1 cellular context compared by ENCODE assay signal in the genomic region with DNA sequence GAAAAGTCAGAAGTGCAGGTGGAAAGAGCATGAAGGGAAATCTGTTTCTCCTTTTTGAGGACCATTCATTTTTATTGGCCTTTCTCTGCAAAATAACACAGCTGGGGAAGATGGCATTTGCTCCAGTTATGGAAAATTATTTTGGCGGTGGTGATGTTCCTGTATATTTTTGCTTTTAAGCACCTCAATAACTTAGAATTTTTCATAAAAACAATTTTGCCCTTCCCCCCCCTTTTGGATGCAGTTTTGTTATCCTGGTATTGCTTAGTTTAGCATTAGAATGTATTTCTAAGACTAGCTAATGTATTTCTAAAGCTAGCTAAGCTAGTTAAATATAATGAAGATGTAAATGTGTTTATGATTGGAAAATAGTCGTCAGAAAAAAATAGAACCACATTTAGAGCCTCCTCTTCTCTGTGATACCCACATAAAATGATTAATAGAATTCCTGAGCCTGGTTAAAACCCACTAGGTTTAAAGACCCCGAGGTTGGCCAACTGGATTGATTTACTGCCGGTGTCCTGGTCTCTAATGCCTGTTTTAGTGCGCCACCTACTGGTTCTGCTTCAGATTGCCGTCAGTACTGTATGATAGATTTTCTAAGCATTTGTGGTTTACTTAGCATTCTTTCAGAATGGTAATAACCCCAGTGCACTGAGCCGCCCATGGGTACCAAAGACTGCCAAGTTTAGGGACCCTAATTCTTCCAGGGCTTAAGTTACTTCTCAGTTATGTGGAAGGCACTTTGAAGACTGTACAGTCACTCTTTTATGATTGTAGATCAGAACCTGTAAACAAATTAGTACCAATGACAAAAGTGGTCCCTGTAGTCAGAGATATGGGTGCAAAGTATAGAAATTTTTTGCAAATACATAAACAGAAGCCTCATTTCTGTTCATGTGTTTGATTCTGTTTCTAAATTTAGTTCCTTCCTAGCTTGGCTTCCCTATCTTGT.
TF ChIP-seq lines count a peak whose summit lies in the region.

No MANE protein-coding gene starts in this region.

TF ChIP-seq in GM12878, 131 proteins besides CTCF, POLR2A, EP300 and RAD21 (continued from another document):
- TF ChIP-seq, protein P1, sequence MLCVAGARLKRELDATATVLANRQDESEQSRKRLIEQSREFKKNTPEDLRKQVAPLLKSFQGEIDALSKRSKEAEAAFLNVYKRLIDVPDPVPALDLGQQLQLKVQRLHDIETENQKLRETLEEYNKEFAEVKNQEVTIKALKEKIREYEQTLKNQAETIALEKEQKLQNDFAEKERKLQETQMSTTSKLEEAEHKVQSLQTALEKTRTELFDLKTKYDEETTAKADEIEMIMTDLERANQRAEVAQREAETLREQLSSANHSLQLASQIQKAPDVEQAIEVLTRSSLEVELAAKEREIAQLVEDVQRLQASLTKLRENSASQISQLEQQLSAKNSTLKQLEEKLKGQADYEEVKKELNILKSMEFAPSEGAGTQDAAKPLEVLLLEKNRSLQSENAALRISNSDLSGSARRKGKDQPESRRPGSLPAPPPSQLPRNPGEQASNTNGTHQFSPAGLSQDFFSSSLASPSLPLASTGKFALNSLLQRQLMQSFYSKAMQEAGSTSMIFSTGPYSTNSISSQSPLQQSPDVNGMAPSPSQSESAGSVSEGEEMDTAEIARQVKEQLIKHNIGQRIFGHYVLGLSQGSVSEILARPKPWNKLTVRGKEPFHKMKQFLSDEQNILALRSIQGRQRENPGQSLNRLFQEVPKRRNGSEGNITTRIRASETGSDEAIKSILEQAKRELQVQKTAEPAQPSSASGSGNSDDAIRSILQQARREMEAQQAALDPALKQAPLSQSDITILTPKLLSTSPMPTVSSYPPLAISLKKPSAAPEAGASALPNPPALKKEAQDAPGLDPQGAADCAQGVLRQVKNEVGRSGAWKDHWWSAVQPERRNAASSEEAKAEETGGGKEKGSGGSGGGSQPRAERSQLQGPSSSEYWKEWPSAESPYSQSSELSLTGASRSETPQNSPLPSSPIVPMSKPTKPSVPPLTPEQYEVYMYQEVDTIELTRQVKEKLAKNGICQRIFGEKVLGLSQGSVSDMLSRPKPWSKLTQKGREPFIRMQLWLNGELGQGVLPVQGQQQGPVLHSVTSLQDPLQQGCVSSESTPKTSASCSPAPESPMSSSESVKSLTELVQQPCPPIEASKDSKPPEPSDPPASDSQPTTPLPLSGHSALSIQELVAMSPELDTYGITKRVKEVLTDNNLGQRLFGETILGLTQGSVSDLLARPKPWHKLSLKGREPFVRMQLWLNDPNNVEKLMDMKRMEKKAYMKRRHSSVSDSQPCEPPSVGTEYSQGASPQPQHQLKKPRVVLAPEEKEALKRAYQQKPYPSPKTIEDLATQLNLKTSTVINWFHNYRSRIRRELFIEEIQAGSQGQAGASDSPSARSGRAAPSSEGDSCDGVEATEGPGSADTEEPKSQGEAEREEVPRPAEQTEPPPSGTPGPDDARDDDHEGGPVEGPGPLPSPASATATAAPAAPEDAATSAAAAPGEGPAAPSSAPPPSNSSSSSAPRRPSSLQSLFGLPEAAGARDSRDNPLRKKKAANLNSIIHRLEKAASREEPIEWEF (IDR thresholded peaks at IDR 0.05; ENCODE audit: insufficient replicate concordance, low read depth, low read length) = peak; percentile 34
- TF ChIP-seq CREB1 (IDR thresholded peaks at IDR 0.05; ENCODE audit: low read depth) = 0 out of 2 replicates have a peak, but pooled peaks have one; percentile 26
- TF ChIP-seq RELA (IDR thresholded peaks at IDR 0.05; ENCODE audit: borderline replicate concordance, partially characterized antibody) = peak; percentile 12
- TF ChIP-seq YY1 (IDR thresholded peaks at IDR 0.05; ENCODE audit: low read depth, low read length) = 0 out of 2 replicates have a peak, but pooled peaks have one; percentile 50
- TF ChIP-seq KAT2A (conservative IDR thresholded peaks at IDR 0.05; ENCODE audit: control insufficient read depth, low read depth, low read length) = no peak
- TF ChIP-seq, protein P2, sequence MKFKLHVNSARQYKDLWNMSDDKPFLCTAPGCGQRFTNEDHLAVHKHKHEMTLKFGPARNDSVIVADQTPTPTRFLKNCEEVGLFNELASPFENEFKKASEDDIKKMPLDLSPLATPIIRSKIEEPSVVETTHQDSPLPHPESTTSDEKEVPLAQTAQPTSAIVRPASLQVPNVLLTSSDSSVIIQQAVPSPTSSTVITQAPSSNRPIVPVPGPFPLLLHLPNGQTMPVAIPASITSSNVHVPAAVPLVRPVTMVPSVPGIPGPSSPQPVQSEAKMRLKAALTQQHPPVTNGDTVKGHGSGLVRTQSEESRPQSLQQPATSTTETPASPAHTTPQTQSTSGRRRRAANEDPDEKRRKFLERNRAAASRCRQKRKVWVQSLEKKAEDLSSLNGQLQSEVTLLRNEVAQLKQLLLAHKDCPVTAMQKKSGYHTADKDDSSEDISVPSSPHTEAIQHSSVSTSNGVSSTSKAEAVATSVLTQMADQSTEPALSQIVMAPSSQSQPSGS (IDR thresholded peaks at IDR 0.05; ENCODE audit: low read length) = no peak
- peak; percentile 89 for TF ChIP-seq RUNX3 (IDR thresholded peaks at IDR 0.05; ENCODE audit: low read length)
- peak; percentile 21; the same call in 1 of the 2 replicates for TF ChIP-seq STAT3 (IDR thresholded peaks at IDR 0.05; ENCODE audit: low read depth, low read length)
- TF ChIP-seq, protein P3, sequence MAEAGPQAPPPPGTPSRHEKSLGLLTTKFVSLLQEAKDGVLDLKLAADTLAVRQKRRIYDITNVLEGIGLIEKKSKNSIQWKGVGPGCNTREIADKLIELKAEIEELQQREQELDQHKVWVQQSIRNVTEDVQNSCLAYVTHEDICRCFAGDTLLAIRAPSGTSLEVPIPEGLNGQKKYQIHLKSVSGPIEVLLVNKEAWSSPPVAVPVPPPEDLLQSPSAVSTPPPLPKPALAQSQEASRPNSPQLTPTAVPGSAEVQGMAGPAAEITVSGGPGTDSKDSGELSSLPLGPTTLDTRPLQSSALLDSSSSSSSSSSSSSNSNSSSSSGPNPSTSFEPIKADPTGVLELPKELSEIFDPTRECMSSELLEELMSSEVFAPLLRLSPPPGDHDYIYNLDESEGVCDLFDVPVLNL (IDR thresholded peaks at IDR 0.05; ENCODE audit: low read depth, low read length) = no peak
- peak; percentile 24; the same call in 1 of the 2 replicates for TF ChIP-seq NFIC (IDR thresholded peaks at IDR 0.05; ENCODE audit: low read depth, low read length)
- TF ChIP-seq FOXM1 (IDR thresholded peaks at IDR 0.05; ENCODE audit: low read depth, low read length) = 0 out of 2 replicates have a peak, but pooled peaks have one; percentile 76
- TF ChIP-seq, protein P4, sequence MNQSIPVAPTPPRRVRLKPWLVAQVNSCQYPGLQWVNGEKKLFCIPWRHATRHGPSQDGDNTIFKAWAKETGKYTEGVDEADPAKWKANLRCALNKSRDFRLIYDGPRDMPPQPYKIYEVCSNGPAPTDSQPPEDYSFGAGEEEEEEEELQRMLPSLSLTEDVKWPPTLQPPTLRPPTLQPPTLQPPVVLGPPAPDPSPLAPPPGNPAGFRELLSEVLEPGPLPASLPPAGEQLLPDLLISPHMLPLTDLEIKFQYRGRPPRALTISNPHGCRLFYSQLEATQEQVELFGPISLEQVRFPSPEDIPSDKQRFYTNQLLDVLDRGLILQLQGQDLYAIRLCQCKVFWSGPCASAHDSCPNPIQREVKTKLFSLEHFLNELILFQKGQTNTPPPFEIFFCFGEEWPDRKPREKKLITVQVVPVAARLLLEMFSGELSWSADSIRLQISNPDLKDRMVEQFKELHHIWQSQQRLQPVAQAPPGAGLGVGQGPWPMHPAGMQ (IDR thresholded peaks at IDR 0.05; ENCODE audit: borderline replicate concordance) = no peak
- 0 out of 2 replicates have a peak, but pooled peaks have one; percentile 12 for TF ChIP-seq GABPA (IDR thresholded peaks at IDR 0.05; ENCODE audit: low read depth)
- TF ChIP-seq SIN3A (IDR thresholded peaks at IDR 0.05; ENCODE audit: low read depth, low read length) = no peak
- TF ChIP-seq CBX5 (IDR thresholded peaks at IDR 0.05; ENCODE audit: low read depth) = peak; percentile 67; the same call in 1 of the 2 replicates
- TF ChIP-seq POU2F2 (IDR thresholded peaks at IDR 0.05; ENCODE audit: borderline replicate concordance, low read depth, low read length) = 0 out of 3 replicates have a peak, but pooled peaks have one; percentile 17
- no peak for TF ChIP-seq TARDBP (IDR thresholded peaks at IDR 0.05; ENCODE audit: borderline replicate concordance)
- TF ChIP-seq, protein P5, sequence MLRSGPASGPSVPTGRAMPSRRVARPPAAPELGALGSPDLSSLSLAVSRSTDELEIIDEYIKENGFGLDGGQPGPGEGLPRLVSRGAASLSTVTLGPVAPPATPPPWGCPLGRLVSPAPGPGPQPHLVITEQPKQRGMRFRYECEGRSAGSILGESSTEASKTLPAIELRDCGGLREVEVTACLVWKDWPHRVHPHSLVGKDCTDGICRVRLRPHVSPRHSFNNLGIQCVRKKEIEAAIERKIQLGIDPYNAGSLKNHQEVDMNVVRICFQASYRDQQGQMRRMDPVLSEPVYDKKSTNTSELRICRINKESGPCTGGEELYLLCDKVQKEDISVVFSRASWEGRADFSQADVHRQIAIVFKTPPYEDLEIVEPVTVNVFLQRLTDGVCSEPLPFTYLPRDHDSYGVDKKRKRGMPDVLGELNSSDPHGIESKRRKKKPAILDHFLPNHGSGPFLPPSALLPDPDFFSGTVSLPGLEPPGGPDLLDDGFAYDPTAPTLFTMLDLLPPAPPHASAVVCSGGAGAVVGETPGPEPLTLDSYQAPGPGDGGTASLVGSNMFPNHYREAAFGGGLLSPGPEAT (IDR thresholded peaks at IDR 0.05; ENCODE audit: low read depth) = 0 out of 2 replicates have a peak, but pooled peaks have one; percentile 9
- no peak; the same call in 1 of the 2 replicates for TF ChIP-seq STAT1 (conservative IDR thresholded peaks at IDR 0.05)
- TF ChIP-seq SMC3 (IDR thresholded peaks at IDR 0.05; ENCODE audit: borderline replicate concordance, low read length) = peak; percentile 99
- no peak for TF ChIP-seq POLR2AphosphoS5 (IDR thresholded peaks at IDR 0.05; ENCODE audit: low read length)
- TF ChIP-seq, protein P6, sequence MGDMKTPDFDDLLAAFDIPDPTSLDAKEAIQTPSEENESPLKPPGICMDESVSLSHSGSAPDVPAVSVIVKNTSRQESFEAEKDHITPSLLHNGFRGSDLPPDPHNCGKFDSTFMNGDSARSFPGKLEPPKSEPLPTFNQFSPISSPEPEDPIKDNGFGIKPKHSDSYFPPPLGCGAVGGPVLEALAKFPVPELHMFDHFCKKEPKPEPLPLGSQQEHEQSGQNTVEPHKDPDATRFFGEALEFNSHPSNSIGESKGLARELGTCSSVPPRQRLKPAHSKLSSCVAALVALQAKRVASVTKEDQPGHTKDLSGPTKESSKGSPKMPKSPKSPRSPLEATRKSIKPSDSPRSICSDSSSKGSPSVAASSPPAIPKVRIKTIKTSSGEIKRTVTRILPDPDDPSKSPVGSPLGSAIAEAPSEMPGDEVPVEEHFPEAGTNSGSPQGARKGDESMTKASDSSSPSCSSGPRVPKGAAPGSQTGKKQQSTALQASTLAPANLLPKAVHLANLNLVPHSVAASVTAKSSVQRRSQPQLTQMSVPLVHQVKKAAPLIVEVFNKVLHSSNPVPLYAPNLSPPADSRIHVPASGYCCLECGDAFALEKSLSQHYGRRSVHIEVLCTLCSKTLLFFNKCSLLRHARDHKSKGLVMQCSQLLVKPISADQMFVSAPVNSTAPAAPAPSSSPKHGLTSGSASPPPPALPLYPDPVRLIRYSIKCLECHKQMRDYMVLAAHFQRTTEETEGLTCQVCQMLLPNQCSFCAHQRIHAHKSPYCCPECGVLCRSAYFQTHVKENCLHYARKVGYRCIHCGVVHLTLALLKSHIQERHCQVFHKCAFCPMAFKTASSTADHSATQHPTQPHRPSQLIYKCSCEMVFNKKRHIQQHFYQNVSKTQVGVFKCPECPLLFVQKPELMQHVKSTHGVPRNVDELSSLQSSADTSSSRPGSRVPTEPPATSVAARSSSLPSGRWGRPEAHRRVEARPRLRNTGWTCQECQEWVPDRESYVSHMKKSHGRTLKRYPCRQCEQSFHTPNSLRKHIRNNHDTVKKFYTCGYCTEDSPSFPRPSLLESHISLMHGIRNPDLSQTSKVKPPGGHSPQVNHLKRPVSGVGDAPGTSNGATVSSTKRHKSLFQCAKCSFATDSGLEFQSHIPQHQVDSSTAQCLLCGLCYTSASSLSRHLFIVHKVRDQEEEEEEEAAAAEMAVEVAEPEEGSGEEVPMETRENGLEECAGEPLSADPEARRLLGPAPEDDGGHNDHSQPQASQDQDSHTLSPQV (IDR thresholded peaks at IDR 0.05) = 0 out of 2 replicates have a peak, but pooled peaks have one; percentile 22
- 0 out of 2 replicates have a peak, but pooled peaks have one; percentile 26 for TF ChIP-seq IRF4 (IDR thresholded peaks at IDR 0.05; ENCODE audit: low read depth, low read length)
- 0 out of 2 replicates have a peak, but pooled peaks have one; percentile 13 for TF ChIP-seq MEF2A (IDR thresholded peaks at IDR 0.05; ENCODE audit: insufficient read depth, low read depth, low read length)
- TF ChIP-seq EED (IDR thresholded peaks at IDR 0.05; ENCODE audit: low read depth) = 0 out of 2 replicates have a peak, but pooled peaks have one; percentile 33
